Comparison of ENCODE assay signal across 26 cellular contexts in the genomic region with DNA sequence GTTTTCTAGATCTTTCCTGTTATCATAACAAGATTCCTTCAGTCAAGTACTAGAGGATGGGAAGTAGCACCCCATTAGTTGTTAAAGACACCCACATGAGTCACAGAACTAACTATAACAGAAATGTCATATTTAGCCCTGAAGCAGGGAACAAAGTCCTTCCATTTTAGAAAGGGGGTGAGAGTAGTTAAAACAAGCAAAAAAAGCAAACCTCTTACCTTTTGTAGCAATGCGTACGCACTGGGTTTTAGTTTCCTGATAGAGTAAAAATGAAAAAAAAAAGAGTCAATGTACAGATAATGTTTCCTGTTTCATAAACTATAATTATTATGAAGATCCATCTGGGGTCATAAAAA.
"Had no signal": no experiment of that assay in that cellular context is flagged by ENCODE, and none has a peak within 500 bp of the region (broad histone marks: within the 10 kb centered on the region; RNA-seq: fewer than 3 reads in every experiment).

No MANE protein-coding gene starts in this region.

- H3K27ac ChIP-seq: ascending aorta, cardiac muscle cell, colonic mucosa, skin epidermis, thyroid gland, upper lobe of left lung, vagina, VCaP had no signal

- H3K36me3 ChIP-seq: colonic mucosa, thyroid gland, vagina had no signal

- H3K9me3 ChIP-seq: ascending aorta, colonic mucosa, mucosa of descending colon, stomach, thyroid gland, upper lobe of left lung, vagina had no signal

- H3K4me3 Mint-ChIP-seq: activated naive CD8-positive, alpha-beta T cell treated with anti-CD3 and anti-CD28 coated beads, Interleukin-2, amount 10 ng/mL, durations not matched to agents 7 days and 5 days; brain; nephron; stimulated activated effector memory CD8-positive, alpha-beta T cell treated with anti-CD3 and anti-CD28 coated beads, Interleukin-12 subunit alpha, Interleukin-12 subunit beta, amount 100 ng/mL, for 72 hours; T-helper 2 cell treated with Interferon-gamma antibody and Interleukin-4, amounts not matched to agents 5 μg/mL and 100 μg/mL, for 36 hours had no signal

- ATAC-seq: left cardiac atrium; mucosa of descending colon; sciatic nerve; stimulated activated effector memory CD8-positive, alpha-beta T cell treated with anti-CD3 and anti-CD28 coated beads, Interleukin-12 subunit alpha, Interleukin-12 subunit beta, amount 100 ng/mL, for 72 hours had no signal

- H3K9me3 Mint-ChIP-seq: activated naive CD8-positive, alpha-beta T cell treated with anti-CD3 and anti-CD28 coated beads, Interleukin-2, amount 10 ng/mL, durations not matched to agents 7 days and 5 days; brain; nephron; stimulated activated effector memory CD8-positive, alpha-beta T cell treated with anti-CD3 and anti-CD28 coated beads, Interleukin-12 subunit alpha, Interleukin-12 subunit beta, amount 100 ng/mL, for 72 hours; T-helper 2 cell treated with Interferon-gamma antibody and Interleukin-4, amounts not matched to agents 5 μg/mL and 100 μg/mL, for 36 hours had no signal

- H3K27me3 ChIP-seq: ascending aorta, cardiac muscle cell, colonic mucosa, stomach, thyroid gland, upper lobe of left lung, vagina had no signal

- H3K27me3 Mint-ChIP-seq: activated naive CD8-positive, alpha-beta T cell treated with anti-CD3 and anti-CD28 coated beads, Interleukin-2, amount 10 ng/mL, durations not matched to agents 7 days and 5 days; brain had no signal

- H3K4me1 Mint-ChIP-seq: activated naive CD8-positive, alpha-beta T cell treated with anti-CD3 and anti-CD28 coated beads, Interleukin-2, amount 10 ng/mL, durations not matched to agents 7 days and 5 days; nephron; stimulated activated effector memory CD8-positive, alpha-beta T cell treated with anti-CD3 and anti-CD28 coated beads, Interleukin-12 subunit alpha, Interleukin-12 subunit beta, amount 100 ng/mL, for 72 hours had no signal

- H3K36me3 Mint-ChIP-seq: stimulated activated effector memory CD8-positive, alpha-beta T cell treated with anti-CD3 and anti-CD28 coated beads, Interleukin-12 subunit alpha, Interleukin-12 subunit beta, amount 100 ng/mL, for 72 hours had no signal

- H3K27ac Mint-ChIP-seq: activated naive CD8-positive, alpha-beta T cell treated with anti-CD3 and anti-CD28 coated beads, Interleukin-2, amount 10 ng/mL, durations not matched to agents 7 days and 5 days; nephron; stimulated activated effector memory CD8-positive, alpha-beta T cell treated with anti-CD3 and anti-CD28 coated beads, Interleukin-12 subunit alpha, Interleukin-12 subunit beta, amount 100 ng/mL, for 72 hours; T-helper 2 cell treated with Interferon-gamma antibody and Interleukin-4, amounts not matched to agents 5 μg/mL and 100 μg/mL, for 36 hours had no signal

- H3K4me1 ChIP-seq: ascending aorta, colonic mucosa, thyroid gland, upper lobe of left lung, vagina had no signal

- H3K4me3 ChIP-seq: ascending aorta, cardiac muscle cell, colonic mucosa, mucosa of descending colon, skin epidermis, stomach, thyroid gland, upper lobe of left lung, vagina had no signal

- DNase-seq: activated CD4-positive, alpha-beta T cell treated with anti-CD3 and anti-CD28 coated beads for 4 hours; activated CD4-positive, alpha-beta T cell treated with anti-CD3 and anti-CD28 coated beads, Interleukin-2, amount 50 U/mL, for 4 hours; activated effector memory CD4-positive, alpha-beta T cell treated with Interleukin-2 at 50 U/mL for 16 hours; activated naive CD4-positive, alpha-beta T cell treated with Interleukin-2 at 50 U/mL for 16 hours; activated naive CD8-positive, alpha-beta T cell treated with anti-CD3 and anti-CD28 coated beads, Interleukin-2, amount 10 ng/mL, durations not matched to agents 7 days and 5 days; cerebellar nuclear complex; colonic mucosa; effector CD8-positive, alpha-beta T cell; hippocampal formation; left cardiac atrium; left ventricle myocardium superior; mucosa of descending colon; stimulated activated CD4-positive, alpha-beta T cell treated with anti-CD3 and anti-CD28 coated beads, Interleukin-4, amount 100 ng/mL, for 24 hours; stomach; thyroid gland; upper lobe of left lung had no signal
